ENCODE assay signal across 23 cellular contexts in genomic region chr11:60991457-60991856, GRCh38. TPM values are rescaled to one million over a fixed set of nuclear protein-coding genes. Genes with fewer than 3 reads are reported as not detected.
DNase-seq lines count a peak whose midpoint lies in the region; ATAC-seq and TF ChIP-seq lines count a peak whose summit lies in the region.
"Had no signal": no experiment of that assay in that cellular context is flagged by ENCODE, and none has a peak within 500 bp of the region (broad histone marks: within the 10 kb centered on the region; RNA-seq: fewer than 3 reads in every experiment).

No MANE protein-coding gene starts in this region.

- H3K27me3 Mint-ChIP-seq in CD8-positive, alpha-beta memory T cell, result no peaks in the 10 kb centered on the region
- H3K27me3 Mint-ChIP-seq in activated CD8-positive, alpha-beta T cell treated with anti-CD3 and anti-CD28 coated beads, Interleukin-2, amount 10 ng/mL, durations not matched to agents 7 days and 5 days (ENCODE audit: low read depth), result no peaks in the 10 kb centered on the region
- no peaks in the 10 kb centered on the region for H3K27me3 Mint-ChIP-seq in glutamatergic neuron (ENCODE audit: unreplicated experiment)

- POLR2A ChIA-PET in CD8-positive, alpha-beta memory T cell (lab: Charles Lee), result interaction anchor here (0.7 kb wide), 2 partner anchors 9 to 85 kb away, joined by 3 to 4 read pairs; no protein-coding TSS in a partner anchor
- POLR2A ChIA-PET in activated CD8-positive, alpha-beta T cell treated with anti-CD3 and anti-CD28 coated beads, Interleukin-2, amount 10 ng/mL, durations not matched to agents 7 days and 5 days (lab: Charles Lee), result interaction anchor here (1.0 kb wide), 1 partner anchor 121 kb away, joined by 4 read pairs; no protein-coding TSS in a partner anchor

- no peak for ATAC-seq in activated CD8-positive, alpha-beta T cell treated with anti-CD3 and anti-CD28 coated beads, Interleukin-2, amount 10 ng/mL, durations not matched to agents 7 days and 5 days
- ATAC-seq: HepG2 had no signal

- H3K27me3 ChIP-seq in CD8-positive, alpha-beta memory T cell (ENCODE audit: insufficient read depth, low read length, poor library complexity, severe bottlenecking), result no peaks in the 10 kb centered on the region
- H3K27me3 ChIP-seq: sigmoid colon had no signal

- CTCF ChIA-PET in CD8-positive, alpha-beta memory T cell (lab: Charles Lee), result interaction anchor here (0.9 to 3.2 kb wide), 4 partner anchors 9 to 80 kb away, joined by 3 to 10 read pairs (median 4); no protein-coding TSS in a partner anchor
- CTCF ChIA-PET in activated CD8-positive, alpha-beta T cell treated with anti-CD3 and anti-CD28 coated beads, Interleukin-2, amount 10 ng/mL, durations not matched to agents 7 days and 5 days (lab: Charles Lee), result interaction anchor here (0.9 to 2.7 kb wide), 4 partner anchors 22 to 79 kb away, joined by 3 to 10 read pairs (median 3); no protein-coding TSS in a partner anchor

- peaks cover 61 to 90% (median 85%) of the 10 kb centered on the region in 3 donors for H3K4me1 Mint-ChIP-seq in CD8-positive, alpha-beta memory T cell
- H3K4me1 Mint-ChIP-seq in activated CD8-positive, alpha-beta T cell treated with anti-CD3 and anti-CD28 coated beads, Interleukin-2, amount 10 ng/mL, durations not matched to agents 7 days and 5 days (ENCODE audit: low read depth), result peaks cover 80% of the 10 kb centered on the region
- peaks cover 15% of the 10 kb centered on the region for H3K4me1 Mint-ChIP-seq in glutamatergic neuron (ENCODE audit: low read depth, unreplicated experiment)

- H3K4me1 ChIP-seq in CD8-positive, alpha-beta memory T cell (ENCODE audit: insufficient read depth, low read length), result peaks cover 80% of the 10 kb centered on the region
- H3K4me1 ChIP-seq: sigmoid colon had no signal

- no peaks in the 10 kb centered on the region for H3K9me3 Mint-ChIP-seq in CD8-positive, alpha-beta memory T cell
- no peaks in the 10 kb centered on the region for H3K9me3 Mint-ChIP-seq in activated CD8-positive, alpha-beta T cell treated with anti-CD3 and anti-CD28 coated beads, Interleukin-2, amount 10 ng/mL, durations not matched to agents 7 days and 5 days (ENCODE audit: insufficient read depth)
- H3K9me3 Mint-ChIP-seq in glutamatergic neuron (ENCODE audit: unreplicated experiment), result peaks cover 4% of the 10 kb centered on the region
- H3K9me3 Mint-ChIP-seq: type B pancreatic cell had no signal

- H3K4me3 ChIP-seq in CD8-positive, alpha-beta memory T cell (ENCODE audit: low read length), result no peak overlapping the region
- H3K4me3 ChIP-seq: lung, sigmoid colon, SK-N-MC had no signal

- peaks cover 52% of the 10 kb centered on the region for H3K36me3 ChIP-seq in CD8-positive, alpha-beta memory T cell (ENCODE audit: insufficient read depth, low read length)
- H3K36me3 ChIP-seq: sigmoid colon had no signal

- H3K4me3 Mint-ChIP-seq in CD8-positive, alpha-beta memory T cell, result peak overlapping the region in 3 of 7 donors; percentile 9 to 63 (median 16)
- H3K4me3 Mint-ChIP-seq in activated CD8-positive, alpha-beta T cell treated with anti-CD3 and anti-CD28 coated beads, Interleukin-2, amount 10 ng/mL, durations not matched to agents 7 days and 5 days, result peak overlapping the region; percentile 26
- no peak overlapping the region for H3K4me3 Mint-ChIP-seq in glutamatergic neuron (ENCODE audit: unreplicated experiment)
- H3K4me3 Mint-ChIP-seq: CD14-positive monocyte, type B pancreatic cell had no signal

- TF ChIP-seq CTCF in glutamatergic neuron (IDR thresholded peaks at IDR 0.05; ENCODE audit: partially characterized antibody, unreplicated experiment), result no peak

- peaks cover 6 to 86% (median 27%) of the 10 kb centered on the region in 3 donors for H3K36me3 Mint-ChIP-seq in CD8-positive, alpha-beta memory T cell
- peaks cover 75% of the 10 kb centered on the region for H3K36me3 Mint-ChIP-seq in activated CD8-positive, alpha-beta T cell treated with anti-CD3 and anti-CD28 coated beads, Interleukin-2, amount 10 ng/mL, durations not matched to agents 7 days and 5 days (ENCODE audit: low read depth)
- no peaks in the 10 kb centered on the region for H3K36me3 Mint-ChIP-seq in glutamatergic neuron (ENCODE audit: unreplicated experiment)
- H3K36me3 Mint-ChIP-seq: type B pancreatic cell had no signal

- peak overlapping the region in 7 of 8 donors; percentile 23 to 88 (median 53) for H3K27ac Mint-ChIP-seq in CD8-positive, alpha-beta memory T cell
- H3K27ac Mint-ChIP-seq in activated CD8-positive, alpha-beta T cell treated with anti-CD3 and anti-CD28 coated beads, Interleukin-2, amount 10 ng/mL, durations not matched to agents 7 days and 5 days, result peak overlapping the region; percentile 71
- peak overlapping the region; percentile 38 for H3K27ac Mint-ChIP-seq in glutamatergic neuron (ENCODE audit: unreplicated experiment)
- H3K27ac Mint-ChIP-seq: CD14-positive monocyte, type B pancreatic cell had no signal

- DNase-seq in activated effector memory CD4-positive, alpha-beta T cell treated with anti-CD3 and anti-CD28 coated beads, Interleukin-2, amount 50 U/mL, for 16 hours, result peak; percentile 73
- DNase-seq in activated effector memory CD4-positive, alpha-beta T cell treated with Interleukin-2 at 50 U/mL for 16 hours, result no peak
- peak in 1 of 5 donors; percentile 7 for DNase-seq in CD8-positive, alpha-beta memory T cell
- no peak for DNase-seq in activated CD8-positive, alpha-beta T cell treated with anti-CD3 and anti-CD28 coated beads, Interleukin-2, amount 10 ng/mL, durations not matched to agents 7 days and 5 days
- DNase-seq in glutamatergic neuron (no peak), EL (no peak), NCI-H226 (no peak), islet precursor cell (no peak)
- DNase-seq: Kasumi-1; kidney glomerular epithelial cell; NCI-H187 treated with DMSO at 0.1 percent for 48 hours; NCI-H2227 treated with DMSO at 0.1 percent for 48 hours; NCI-H748 treated with DMSO at 0.1 percent for 48 hours; RPMI8226; sigmoid colon; stimulated activated CD8-positive, alpha-beta memory T cell treated with anti-CD3 and anti-CD28 coated beads, Interleukin-4, amount 100 ng/mL, for 48 hours; T1000 had no signal

- no peaks in the 10 kb centered on the region for H3K9me3 ChIP-seq in CD8-positive, alpha-beta memory T cell (ENCODE audit: low read length)
- H3K9me3 ChIP-seq: sigmoid colon had no signal

- no peak overlapping the region for H3K27ac ChIP-seq in CD8-positive, alpha-beta memory T cell (ENCODE audit: low read depth, low read length)
- H3K27ac ChIP-seq: sigmoid colon, SK-N-MC had no signal

RNA-seq across cellular contexts. Expression of gene CD6, which starts 20.0 kb away (rescaled TPM):
- 100 to 1,000 TPM; 229 to 233 TPM for total RNA-seq in CD8-positive, alpha-beta memory T cell
- polyA plus RNA-seq in CD8-positive, alpha-beta memory T cell, result 156 TPM
- 100 to 1,000 TPM; 214 to 222 TPM for total RNA-seq in activated CD8-positive, alpha-beta T cell treated with anti-CD3 and anti-CD28 coated beads, Interleukin-2, amount 10 ng/mL, durations not matched to agents 7 days and 5 days
- not detected for total RNA-seq in glutamatergic neuron (ENCODE audit: unreplicated experiment)
- total RNA-seq: chondrocyte, HepG2 had no signal
- polyA plus RNA-seq: HepG2 had no signal

RNA-seq across cellular contexts. Expression of gene SLC15A3, which starts 39.5 kb away (rescaled TPM):
- total RNA-seq in CD8-positive, alpha-beta memory T cell, result 1 to 10 TPM; 1.2 to 1.5 TPM
- polyA plus RNA-seq in CD8-positive, alpha-beta memory T cell, result not detected
- total RNA-seq in activated CD8-positive, alpha-beta T cell treated with anti-CD3 and anti-CD28 coated beads, Interleukin-2, amount 10 ng/mL, durations not matched to agents 7 days and 5 days, result 1 to 10 TPM; 2.0 to 2.2 TPM
- 4.4 TPM for total RNA-seq in glutamatergic neuron (ENCODE audit: unreplicated experiment)

Comparison
In these comparisons a context has a peak if more than half of its experiments do, and no peak if none do; other contexts are left out.
1. RNA of gene CD6, which starts 20.0 kb away (total RNA-seq): 229 to 233 TPM in CD8-positive, alpha-beta memory T cell and 214 to 222 TPM in activated CD8-positive, alpha-beta T cell treated with anti-CD3 and anti-CD28 coated beads, Interleukin-2, amount 10 ng/mL, durations not matched to agents 7 days and 5 days; not detected in glutamatergic neuron (single experiment); every median in the first group is over 100 times any median in the second.
2. Peak in every context shown above with its lines, with median percentiles within 50 percentile points of each other: H3K27ac Mint-ChIP-seq.